ENCODE assay signal across 32 cellular contexts in the genomic region with DNA sequence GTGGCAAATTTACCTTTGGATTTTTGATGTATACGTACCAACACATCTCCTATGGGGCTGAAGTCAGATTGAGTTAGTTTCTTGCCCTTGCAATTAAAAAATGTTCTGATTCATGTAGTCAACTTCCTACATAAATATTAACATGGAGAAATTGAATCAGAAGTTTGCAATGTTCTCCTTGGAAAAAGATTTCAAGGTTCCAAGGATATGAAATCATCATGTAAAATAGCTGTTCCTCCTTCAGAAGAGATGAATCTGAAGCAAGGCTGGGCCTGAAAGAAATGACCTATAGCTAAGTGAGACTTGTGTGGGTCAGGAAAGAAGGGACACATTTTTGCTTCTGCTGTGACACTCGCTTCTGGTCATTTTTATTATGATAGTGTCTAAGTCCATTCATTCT.
DNase-seq lines count a peak whose midpoint lies in the region; ATAC-seq and TF ChIP-seq lines count a peak whose summit lies in the region.
"Had no signal": no experiment of that assay in that cellular context is flagged by ENCODE, and none has a peak within 500 bp of the region (broad histone marks: within the 10 kb centered on the region; RNA-seq: fewer than 3 reads in every experiment).

No MANE protein-coding gene starts in this region.

- peak overlapping the region; percentile 35; the same call in 1 of the 2 replicates for H3K27ac Mint-ChIP-seq in HFFc6
- H3K27ac Mint-ChIP-seq: activated CD8-positive, alpha-beta T cell treated with anti-CD3 and anti-CD28 coated beads for 36 hours; activated naive CD4-positive, alpha-beta T cell treated with anti-CD3 and anti-CD28 coated beads, Interleukin-2, amount 50 U/mL, for 72 hours; activated T-helper 2 cell treated with anti-CD3 and anti-CD28 coated beads, Interferon-gamma antibody, Interleukin-2, Interleukin-4, amounts not matched to agents 10 μg/mL and 5 μg/mL and 100 μg/mL, durations not matched to agents 14 hours and 24 hours and 36 hours; B cell; CD8-positive, alpha-beta T cell; immature natural killer cell; T-helper 17 cell had no signal

- no peak overlapping the region for H3K4me3 Mint-ChIP-seq in HFFc6
- H3K4me3 Mint-ChIP-seq: activated CD8-positive, alpha-beta T cell treated with anti-CD3 and anti-CD28 coated beads for 36 hours; B cell; CD8-positive, alpha-beta T cell; immature natural killer cell; T-helper 17 cell had no signal

- POLR2A ChIA-PET in AG04449 (lab: Yijun Ruan, JAX): no interaction called here

- H3K4me3 ChIP-seq in AG04449 (ENCODE audit: low read depth, low read length) (no peak overlapping the region), epithelial cell of esophagus (ENCODE audit: low read length) (no peak overlapping the region)
- H3K4me3 ChIP-seq: gastrocnemius medialis, hepatocyte, left lung, psoas muscle, uterus had no signal

- CTCF ChIA-PET in AG04449 (lab: Yijun Ruan, JAX): interaction anchor here (1.1 to 3.6 kb wide), 3 partner anchors 9 to 288 kb away, joined by 4 to 21 read pairs (median 8); no protein-coding TSS in a partner anchor

- no peak for ATAC-seq in HG02571 (IDR thresholded peaks at IDR 0.05; ENCODE audit: unreplicated experiment)
- ATAC-seq: activated CD4-positive, CD25-positive, alpha-beta regulatory T cell treated with anti-CD3 and anti-CD28 coated beads, Interleukin-2, amount 50 U/mL, for 24 hours; activated CD8-positive, alpha-beta T cell treated with anti-CD3 and anti-CD28 coated beads for 36 hours; activated naive CD4-positive, alpha-beta T cell treated with anti-CD3 and anti-CD28 coated beads, Interleukin-2, amount 50 U/mL, for 72 hours; CD8-positive, alpha-beta T cell; gastrocnemius medialis; left lung; psoas muscle; T-helper 17 cell had no signal

- H3K36me3 Mint-ChIP-seq in HFFc6 (ENCODE audit: low read depth): no peaks in the 10 kb centered on the region; the same call in 1 of the 2 replicates
- H3K36me3 Mint-ChIP-seq: CD8-positive, alpha-beta T cell; immature natural killer cell had no signal

- peaks cover 15% of the 10 kb centered on the region; the same call in 1 of the 2 replicates for H3K4me1 Mint-ChIP-seq in HFFc6 (ENCODE audit: low read depth)
- H3K4me1 Mint-ChIP-seq: B cell had no signal

- TF ChIP-seq CTCF in AG04449 (IDR thresholded peaks at IDR 0.05; ENCODE audit: insufficient read depth, low read length, missing control alignments) (no peak), HFFc6 (IDR thresholded peaks at IDR 0.05) (no peak), epithelial cell of esophagus (IDR thresholded peaks at IDR 0.05; ENCODE audit: insufficient read depth, low read depth, low read length, missing control alignments) (no peak)

- H3K9me3 Mint-ChIP-seq in HFFc6: no peaks in the 10 kb centered on the region

- DNase-seq in AG04449 (ENCODE audit: low read depth, low spot score) (peak; percentile 46), HFFc6 (peak; percentile 29), epithelial cell of esophagus (ENCODE audit: low read depth) (peak; percentile 30), kidney glomerular epithelial cell (lab: John Stamatoyannopoulos, UW) (peak; percentile 20), AML-193 (lab: John Stamatoyannopoulos, UW) (no peak)
- no peak for DNase-seq in activated CD4-positive, CD25-positive, alpha-beta regulatory T cell treated with anti-CD3 and anti-CD28 coated beads, Interleukin-2, amount 50 U/mL, for 72 hours
- no peak for DNase-seq in activated CD4-positive, alpha-beta T cell treated with anti-CD3 and anti-CD28 coated beads, Interleukin-2, amount 50 U/mL, for 4 hours
- DNase-seq: 8988T; activated CD8-positive, alpha-beta T cell treated with anti-CD3 and anti-CD28 coated beads for 36 hours; aorta; caudate nucleus; CD8-positive, alpha-beta T cell; gastrocnemius medialis; H7; immature natural killer cell; left lung; mesendoderm; NCI-H1417; NCI-H2081; NCI-H345; NCI-H748 treated with DMSO at 0.1 percent for 48 hours; psoas muscle; stimulated activated CD4-positive, alpha-beta T cell treated with anti-CD3 and anti-CD28 coated beads, Interleukin-15, amount 100 ng/mL, for 24 hours; stimulated activated naive CD4-positive, alpha-beta T cell; T-helper 17 cell; uterus had no signal

- peaks cover 5% of the 10 kb centered on the region; the same call in 1 of the 2 replicates for H3K27me3 Mint-ChIP-seq in HFFc6 (ENCODE audit: insufficient read depth)

Comparison
In these comparisons a context has a peak if more than half of its experiments do, and no peak if none do; other contexts are left out.
1. DNase-seq: peak in AG04449 (single experiment), HFFc6 (single experiment), epithelial cell of esophagus (single experiment) and kidney glomerular epithelial cell (single experiment); none in AML-193 (0 of 2), activated CD4-positive, CD25-positive, alpha-beta regulatory T cell treated with anti-CD3 and anti-CD28 coated beads, Interleukin-2, amount 50 U/mL, for 72 hours (single experiment) and activated CD4-positive, alpha-beta T cell treated with anti-CD3 and anti-CD28 coated beads, Interleukin-2, amount 50 U/mL, for 4 hours (0 of 2).